12 cellular contexts compared by ENCODE assay signal in the genomic region with DNA sequence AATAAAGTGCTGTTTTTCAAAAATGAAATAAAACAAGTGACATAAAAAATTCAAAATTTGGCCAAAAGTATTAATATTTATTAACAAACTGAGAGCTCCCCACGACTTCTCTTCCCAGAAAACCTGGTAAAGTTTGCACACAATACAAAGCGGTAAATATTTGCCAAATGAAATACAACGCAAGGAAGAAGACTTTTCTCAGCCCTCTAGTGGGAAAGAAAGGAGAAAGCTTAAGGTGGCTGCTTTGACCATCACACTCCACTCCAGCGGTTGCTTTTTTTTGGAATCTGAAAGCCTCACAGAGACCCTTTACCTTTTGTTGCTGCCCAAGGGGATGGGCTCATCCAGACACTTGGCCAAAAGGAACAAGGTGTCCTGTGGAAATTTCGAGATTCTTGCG. TPM values are rescaled to one million over a fixed set of nuclear protein-coding genes. Genes with fewer than 3 reads are reported as not detected.
DNase-seq lines count a peak whose midpoint lies in the region; ATAC-seq, FAIRE-seq and TF ChIP-seq lines count a peak whose summit lies in the region.
"Had no signal": no experiment of that assay in that cellular context is flagged by ENCODE, and none has a peak within 500 bp of the region (broad histone marks: within the 10 kb centered on the region; RNA-seq: fewer than 3 reads in every experiment).

No MANE protein-coding gene starts in this region.

- H3K9me3 ChIP-seq in A673 (ENCODE audit: low read depth, low read length, poor library complexity, severe bottlenecking): no peaks in the 10 kb centered on the region
- H3K9me3 ChIP-seq: adrenal gland, transverse colon had no signal

- no peak for FAIRE-seq in D721Med (lab: Jason Lieb, UNC)
- FAIRE-seq: keratinocyte had no signal

- no peaks in the 10 kb centered on the region for H3K36me3 ChIP-seq in A673 (ENCODE audit: insufficient read depth, low read length, poor library complexity, severe bottlenecking)
- H3K36me3 ChIP-seq: adrenal gland, transverse colon had no signal

- no peaks in the 10 kb centered on the region for H3K36me3 Mint-ChIP-seq in T-cell

- H3K4me1 ChIP-seq in A673 (ENCODE audit: insufficient read depth, low read length, poor library complexity, severe bottlenecking): no peaks in the 10 kb centered on the region

- POLR2A ChIA-PET in A673 (lab: Charles Lee; ENCODE audit: low non-redundant PET): no interaction called here
- POLR2A ChIA-PET in T-cell (lab: Charles Lee): interaction anchor here in 1 of 2 donors (0.6 kb wide), 1 partner anchor 354 kb away, joined by 3 read pairs; no protein-coding TSS in a partner anchor

- H3K4me3 Mint-ChIP-seq in T-cell: peak overlapping the region; percentile 50 to 91 (median 86)

- DNase-seq in A673 (ENCODE audit: low spot score) (no peak), D721Med (ENCODE audit: insufficient read length, low spot score) (no peak), T-cell (no peak), germinal center (ENCODE audit: low spot score) (peak; percentile 10), NCI-H446 (lab: John Stamatoyannopoulos, UW) (no peak), NCI-H2107 treated with DMSO at 0.1 percent for 48 hours (lab: John Stamatoyannopoulos, UW; ENCODE audit: unreplicated experiment) (no peak)
- no peak for DNase-seq in activated CD4-positive, alpha-beta T cell treated with anti-CD3 and anti-CD28 coated beads, Interleukin-2, amount 50 U/mL, for 48 hours
- DNase-seq: adrenal gland, NCI-H1436, transverse colon had no signal

- H3K27me3 Mint-ChIP-seq in T-cell: no peaks in the 10 kb centered on the region

- no TSS peak for BruUV-seq in A673 (replicated peaks; lab: Mats Ljungman, UMichigan)

- intact Hi-C loops in A673 (cut with micrococcal nuclease; ENCODE audit: unreplicated experiment): loop anchor here (5.0 kb wide), 1 partner anchor 46 kb away; no protein-coding TSS in a partner anchor

- H3K4me3 ChIP-seq in A673 (ENCODE audit: low read depth, low read length, poor library complexity, severe bottlenecking): no peak overlapping the region

- 0 out of 2 replicates have a peak, but pooled peaks have one; percentile 21 for TF ChIP-seq CTCF in A673 (conservative IDR thresholded peaks at IDR 0.05; ENCODE audit: low read depth, low read length)
- peak; percentile 0 for TF ChIP-seq CTCF in D721Med (IDR thresholded peaks at IDR 0.05; ENCODE audit: insufficient read depth, missing control alignments)

- no peak overlapping the region for H3K27ac ChIP-seq in A673 (ENCODE audit: low read depth, low read length, poor library complexity, severe bottlenecking)

- no peak for ATAC-seq in T-cell (replicated peaks in 1 of 4)
- ATAC-seq in GM18498 (IDR thresholded peaks at IDR 0.05; ENCODE audit: unreplicated experiment): no peak

- H3K27me3 ChIP-seq in A673 (replicated peaks; ENCODE audit: insufficient read depth, low read depth, low read length, poor library complexity): no peaks in the 10 kb centered on the region
- H3K27me3 ChIP-seq: adrenal gland, transverse colon had no signal

- no peak overlapping the region for H3K27ac Mint-ChIP-seq in T-cell

- peaks cover 10 to 20% (median 16%) of the 10 kb centered on the region in 3 donors for H3K4me1 Mint-ChIP-seq in T-cell

- CTCF ChIA-PET in A673 (lab: Charles Lee) (no interaction called here), T-cell (lab: Charles Lee) (interaction anchor here in 1 of 2 donors (0.6 kb wide), 1 partner anchor 39 kb away, joined by 4 read pairs; no protein-coding TSS in a partner anchor)

- H3K9me3 Mint-ChIP-seq in T-cell: no peaks in the 10 kb centered on the region

RNA-seq across cellular contexts. Expression of a gene that starts 1.1 kb away (rescaled TPM):
- 19.2 and 20.5 TPM in 2 replicates for total RNA-seq in A673 (2021)
- total RNA-seq in T-cell: 10 to 100 TPM; 17.4 to 21.7 (median 18.9) TPM
